ENCODE assay signal across 8 cellular contexts in genomic region chr22:38706101-38706884, GRCh38. TPM values are rescaled to one million over a fixed set of nuclear protein-coding genes. Genes with fewer than 3 reads are reported as not detected.
DNase-seq lines count a peak whose midpoint lies in the region; ATAC-seq lines count a peak whose summit lies in the region.

No MANE protein-coding gene starts in this region.

- H3K4me1 ChIP-seq in mesenchymal stem cell (ENCODE audit: control insufficient read depth, insufficient read depth, low read depth, low read length), result peaks cover 13% of the 10 kb centered on the region

- H3K27me3 Mint-ChIP-seq in effector memory CD8-positive, alpha-beta T cell, result no peaks in the 10 kb centered on the region

- peak overlapping the region; percentile 71 for H3K27ac ChIP-seq in mesenchymal stem cell (ENCODE audit: low read length, poor library complexity, severe bottlenecking)

- peak overlapping the region; percentile 83 for H3K9ac ChIP-seq in mesenchymal stem cell (ENCODE audit: low read length)

- peaks cover 41 to 44% of the 10 kb centered on the region in 2 donors for H3K4me1 Mint-ChIP-seq in effector memory CD8-positive, alpha-beta T cell (ENCODE audit: low read depth in 2 of 2)

- peak overlapping the region; percentile 99 for H2BK15ac ChIP-seq in mesenchymal stem cell (ENCODE audit: low read depth, poor library complexity, severe bottlenecking)

- H2BK12ac ChIP-seq in mesenchymal stem cell (ENCODE audit: low read length in 2 of 2), result peak overlapping the region in 1 of 2 experiments; percentile 34

- peak; percentile 48 for DNase-seq in NCI-H146 (lab: John Stamatoyannopoulos, UW)
- no peak for DNase-seq in NCI-H146 treated with DMSO at 0.1 percent for 48 hours (lab: John Stamatoyannopoulos, UW; ENCODE audit: unreplicated experiment)
- peak; percentile 48 for DNase-seq in activated CD4-positive, alpha-beta T cell treated with anti-CD3 and anti-CD28 coated beads for 48 hours
- peak in 1 of 3 experiments; percentile 30 for DNase-seq in effector memory CD8-positive, alpha-beta T cell
- DNase-seq in mesenchymal stem cell, result peak; percentile 71
- DNase-seq in stimulated activated naive CD4-positive, alpha-beta T cell treated with Interleukin-2 at 50 U/mL for 16 hours (lab: John Stamatoyannopoulos, UW), result peak; percentile 31
- no peak for DNase-seq in globus pallidus (ENCODE audit: low spot score)

- peak overlapping the region; percentile 69 to 93 for H3K14ac ChIP-seq in mesenchymal stem cell (ENCODE audit: low read length in 2 of 2)

- peak overlapping the region in 1 of 2 experiments; percentile 87 for H3K23ac ChIP-seq in mesenchymal stem cell (ENCODE audit: low read length in 2 of 2)

- no peaks in the 10 kb centered on the region for H3K9me3 ChIP-seq in mesenchymal stem cell (ENCODE audit: control insufficient read depth, low read length)

- H2BK120ac ChIP-seq in mesenchymal stem cell (ENCODE audit: low read depth, low read length), result peak overlapping the region; percentile 80

- peaks cover 8% of the 10 kb centered on the region for H3K79me1 ChIP-seq in mesenchymal stem cell (replicated peaks; ENCODE audit: low read length, poor library complexity, severe bottlenecking)

- H3K4me3 Mint-ChIP-seq in effector memory CD8-positive, alpha-beta T cell, result peak overlapping the region; percentile 87 to 93

- H3K4me3 ChIP-seq in mesenchymal stem cell (ENCODE audit: insufficient read depth in 1 of 2, low read depth in 1 of 2, low read length in 2 of 2), result peak overlapping the region; percentile 78 to 99

- peaks cover 39% of the 10 kb centered on the region for H3K36me3 Mint-ChIP-seq in effector memory CD8-positive, alpha-beta T cell (ENCODE audit: insufficient read depth)

- H3K27ac Mint-ChIP-seq in effector memory CD8-positive, alpha-beta T cell, result peak overlapping the region; percentile 87 to 91

- H3K27me3 ChIP-seq in mesenchymal stem cell (ENCODE audit: control insufficient read depth in 1 of 2, insufficient read depth in 1 of 2, low read length in 2 of 2), result no peaks in the 10 kb centered on the region

- peak overlapping the region; percentile 79 for H3K4me2 ChIP-seq in mesenchymal stem cell (ENCODE audit: low read length, poor library complexity, severe bottlenecking)

- peaks cover 0 to 21% of the 10 kb centered on the region in 2 experiments for H3K36me3 ChIP-seq in mesenchymal stem cell (ENCODE audit: control insufficient read depth in 1 of 2, insufficient read depth in 2 of 2, low read depth in 1 of 2, low read length in 2 of 2)

- peak overlapping the region; percentile 10 for H2AFZ ChIP-seq in mesenchymal stem cell (ENCODE audit: low read depth, low read length)

- H3K9me3 Mint-ChIP-seq in effector memory CD8-positive, alpha-beta T cell, result no peaks in the 10 kb centered on the region

- under 1% methylated on average over 51 of the region's 80 CpGs for WGBS in mesenchymal stem cell

- H4K91ac ChIP-seq in mesenchymal stem cell (ENCODE audit: low read length), result peak overlapping the region; percentile 93

- peak overlapping the region; percentile 89 for H2BK5ac ChIP-seq in mesenchymal stem cell (ENCODE audit: low read depth, low read length, poor library complexity, severe bottlenecking)

- peak overlapping the region; percentile 93 to 96 for H3K18ac ChIP-seq in mesenchymal stem cell (ENCODE audit: low read depth in 1 of 2, low read length in 2 of 2)

- ATAC-seq in HG03460 (IDR thresholded peaks at IDR 0.05; ENCODE audit: unreplicated experiment), result peak; percentile 2
- no peak for ATAC-seq in effector memory CD8-positive, alpha-beta T cell (replicated peaks)

- peak overlapping the region; percentile 70 to 93 for H3K4ac ChIP-seq in mesenchymal stem cell (ENCODE audit: low read depth in 1 of 2, low read length in 2 of 2)

- H4K8ac ChIP-seq in mesenchymal stem cell (ENCODE audit: low read length), result no peak overlapping the region

- H2AK5ac ChIP-seq in mesenchymal stem cell (ENCODE audit: low read length, severe bottlenecking), result no peak overlapping the region

RNA-seq across cellular contexts. Expression of gene GTPBP1, which starts 0.5 kb away (rescaled TPM):
- 14.9 TPM for polyA plus RNA-seq in mesenchymal stem cell (2013, experiment 1 of 2)
- 13.6 TPM for polyA plus RNA-seq in mesenchymal stem cell (2013, experiment 2 of 2)

RNA-seq across cellular contexts. Expression of gene JOSD1, which starts 5.5 kb away (rescaled TPM):
- 34.6 TPM for polyA plus RNA-seq in mesenchymal stem cell (2013, experiment 1 of 2)
- 31.7 TPM for polyA plus RNA-seq in mesenchymal stem cell (2013, experiment 2 of 2)

RNA-seq across cellular contexts. Expression of gene TOMM22, which starts 24.5 kb away (rescaled TPM):
- 43.9 TPM for polyA plus RNA-seq in mesenchymal stem cell (2013, experiment 1 of 2)
- polyA plus RNA-seq in mesenchymal stem cell (2013, experiment 2 of 2), result 43.6 TPM

RNA-seq across cellular contexts. Expression of gene SUN2, which starts 49.5 kb away (rescaled TPM):
- polyA plus RNA-seq in mesenchymal stem cell (2013, experiment 1 of 2), result 22.3 TPM
- 21.7 TPM for polyA plus RNA-seq in mesenchymal stem cell (2013, experiment 2 of 2)

RNA-seq across cellular contexts. Expression of gene CBY1, which starts 49.9 kb away (rescaled TPM):
- 32.4 TPM for polyA plus RNA-seq in mesenchymal stem cell (2013, experiment 1 of 2)
- 32.0 TPM for polyA plus RNA-seq in mesenchymal stem cell (2013, experiment 2 of 2)

Comparison
In these comparisons a context has a peak if more than half of its experiments do, and no peak if none do; other contexts are left out.
1. DNase-seq: peak in NCI-H146 (single experiment), activated CD4-positive, alpha-beta T cell treated with anti-CD3 and anti-CD28 coated beads for 48 hours (single experiment), mesenchymal stem cell (single experiment) and stimulated activated naive CD4-positive, alpha-beta T cell treated with Interleukin-2 at 50 U/mL for 16 hours (single experiment); none in NCI-H146 treated with DMSO at 0.1 percent for 48 hours (single experiment) and globus pallidus (single experiment).